In the genomic region with DNA sequence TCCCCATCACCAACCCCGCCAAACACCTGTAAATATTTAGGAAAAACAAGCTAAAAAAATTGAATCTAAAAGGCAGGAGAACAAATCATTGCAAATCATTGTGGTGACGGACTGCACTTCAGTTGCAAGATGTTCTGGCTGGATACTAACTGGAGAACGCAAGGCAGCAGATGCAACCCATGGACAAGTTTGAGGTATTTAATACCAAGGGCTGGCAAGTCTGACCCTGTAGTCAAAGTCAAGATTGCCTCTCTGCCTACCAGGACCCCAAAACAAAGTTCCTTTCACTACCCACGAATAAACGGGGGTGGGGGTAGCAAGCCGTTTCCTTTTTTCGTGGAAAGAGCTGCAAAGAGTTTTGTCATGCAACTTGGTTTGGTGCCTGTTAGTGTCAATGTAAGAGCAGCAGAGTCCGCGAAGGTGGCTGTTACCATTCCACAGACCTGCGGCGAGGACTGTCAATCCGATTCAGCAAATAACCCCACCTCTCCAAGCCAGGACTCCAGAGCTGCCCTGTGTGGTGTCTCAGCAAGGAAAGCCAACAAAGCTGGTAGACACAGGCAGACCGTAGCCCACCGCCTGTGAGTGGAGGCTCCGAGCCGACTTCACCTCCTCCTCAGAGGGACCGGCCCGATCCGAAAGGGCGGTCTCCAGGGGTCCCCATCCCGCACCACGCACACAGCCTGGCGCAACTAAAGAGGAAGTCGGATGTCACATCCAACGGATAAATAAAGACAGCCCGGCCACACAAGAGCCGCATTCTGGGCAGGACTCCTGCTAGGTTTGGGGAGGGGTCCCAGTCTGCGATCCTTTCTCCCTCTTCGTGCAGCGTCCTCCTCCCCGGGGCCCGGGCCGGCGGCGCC, we compare ENCODE assay signal across 8 cellular contexts. TPM values are rescaled to one million over a fixed set of nuclear protein-coding genes. Genes with fewer than 3 reads are reported as not detected.
DNase-seq lines count a peak whose midpoint lies in the region; ATAC-seq, FAIRE-seq and TF ChIP-seq lines count a peak whose summit lies in the region.

No MANE protein-coding gene starts in this region.

- no peak for TF ChIP-seq RAD21 in H1 (IDR thresholded peaks at IDR 0.05 in 1 of 2, conservative IDR thresholded peaks at IDR 0.05 in 1 of 2; ENCODE audit: low read depth in 2 of 2, low read length in 2 of 2)

- peak overlapping the region; percentile 90 for H3K4me3 Mint-ChIP-seq in activated CD4-positive, alpha-beta memory T cell treated with anti-CD3 and anti-CD28 coated beads, Interleukin-2, amount 10 ng/mL, durations not matched to agents 7 days and 5 days
- H3K4me3 Mint-ChIP-seq in stimulated activated naive CD8-positive, alpha-beta T cell treated with anti-CD3 and anti-CD28 coated beads, Interleukin-15, amount 100 ng/mL, for 72 hours = peak overlapping the region; percentile 93

- H2BK5ac ChIP-seq in H1 (ENCODE audit: low read depth, low read length) = peak overlapping the region; percentile 20; the same call in 1 of the 2 replicates

- H2BK120ac ChIP-seq in H1 (replicated peaks; ENCODE audit: low read depth, low read length) = no peak overlapping the region

- no peaks in the 10 kb centered on the region for H3K9me3 ChIP-seq in H1 (ENCODE audit: insufficient read depth in 2 of 2, low read depth in 1 of 2, low read length in 1 of 2)

- TF ChIP-seq CTCF in LNCaP clone FGC (IDR thresholded peaks at IDR 0.05; ENCODE audit: control insufficient read depth, extremely low read depth, insufficient read depth) (no peak), H1 (IDR thresholded peaks at IDR 0.05; ENCODE audit: control extremely low read depth in 1 of 3, insufficient read depth in 1 of 3, low read depth in 1 of 3, low read length in 3 of 3) (no peak)

- H3K79me2 ChIP-seq in H1 (ENCODE audit: control insufficient read depth in 1 of 2, insufficient read depth in 2 of 2, low read length in 2 of 2) = no peaks in the 10 kb centered on the region

- no peak overlapping the region for H3K23ac ChIP-seq in H1 (ENCODE audit: insufficient read length)

- no peak for TF ChIP-seq POLR2A in H1 (IDR thresholded peaks at IDR 0.05; ENCODE audit: control extremely low read depth in 1 of 2, low read depth in 2 of 2, low read length in 2 of 2)

- no peak overlapping the region for H3K27ac ChIP-seq in H1 (ENCODE audit: low read depth, low read length)

- peak overlapping the region; percentile 57 for H3K4me3 ChIP-seq in LNCaP clone FGC (ENCODE audit: low read depth, low read length)
- peak overlapping the region; percentile 44 to 80 (median 66) for H3K4me3 ChIP-seq in H1 (ENCODE audit: extremely low read depth in 1 of 4, insufficient read depth in 2 of 4, low read depth in 3 of 4, low read length in 4 of 4)

- WGBS in H1 (ENCODE audit: extremely low coverage in 1 of 2, insufficient coverage in 1 of 2, insufficient read length in 1 of 2, insufficient replicate concordance in 2 of 2, low coverage in 1 of 2, low lambda C conversion rate in 2 of 2, missing lambda C conversion rate in 1 of 2), 2 experiments = 16% methylated on average over 27 of the region's 35 CpGs; no CpG with 5 or more reads in 1 of the 2 experiments

- CTCF ChIA-PET in activated CD4-positive, alpha-beta memory T cell treated with anti-CD3 and anti-CD28 coated beads, Interleukin-2, amount 10 ng/mL, durations not matched to agents 7 days and 5 days (lab: Charles Lee) = interaction anchor here (0.6 to 8.4 kb wide), 12 partner anchors 14 to 382 kb away, joined by 3 to 73 read pairs (median 8); a partner anchor contains a TSS
- CTCF ChIA-PET in H1 (lab: Charles Lee; ENCODE audit: partially characterized antibody) = interaction anchor here (0.5 to 3.3 kb wide), 12 partner anchors 8 to 297 kb away, joined by 3 to 14 read pairs (median 4); no protein-coding TSS in a partner anchor

- peaks cover 56% of the 10 kb centered on the region for H3K4me1 Mint-ChIP-seq in activated CD4-positive, alpha-beta memory T cell treated with anti-CD3 and anti-CD28 coated beads, Interleukin-2, amount 10 ng/mL, durations not matched to agents 7 days and 5 days
- peaks cover 63% of the 10 kb centered on the region for H3K4me1 Mint-ChIP-seq in stimulated activated naive CD8-positive, alpha-beta T cell treated with anti-CD3 and anti-CD28 coated beads, Interleukin-15, amount 100 ng/mL, for 72 hours

- H4K20me1 ChIP-seq in H1 (replicated peaks in 1 of 2; ENCODE audit: control insufficient read depth in 1 of 2, insufficient read depth in 2 of 2, low read length in 2 of 2) = no peaks in the 10 kb centered on the region

- peaks cover 0 to 5% (median 3%) of the 10 kb centered on the region in 4 experiments; a peak in 4 of 7 replicates for H3K4me1 ChIP-seq in H1 (replicated peaks in 1 of 4; ENCODE audit: control insufficient read depth in 3 of 4, insufficient read depth in 4 of 4, low read length in 3 of 4)

- POLR2A ChIA-PET in activated CD4-positive, alpha-beta memory T cell treated with anti-CD3 and anti-CD28 coated beads, Interleukin-2, amount 10 ng/mL, durations not matched to agents 7 days and 5 days (lab: Charles Lee) = interaction anchor here (0.8 to 11.3 kb wide), 32 partner anchors 9 to 1775 kb away, joined by 3 to 280 read pairs (median 8); a partner anchor contains a TSS
- POLR2A ChIA-PET in H1 (lab: Charles Lee; ENCODE audit: partially characterized antibody) = interaction anchor here (0.8 kb wide), 1 partner anchor 9 kb away, joined by 3 read pairs; no protein-coding TSS in a partner anchor

- no peak for TF ChIP-seq EP300 in H1 (IDR thresholded peaks at IDR 0.05; ENCODE audit: borderline replicate concordance in 1 of 2, low read depth in 2 of 2, low read length in 2 of 2)

- no peaks in the 10 kb centered on the region for H3K79me1 ChIP-seq in H1 (ENCODE audit: low read depth, low read length)

- no peak overlapping the region for H2BK20ac ChIP-seq in H1 (ENCODE audit: low read length)

- H4K8ac ChIP-seq in H1 (ENCODE audit: extremely low read depth, insufficient read depth, low read length) = 0 out of 2 replicates have a peak overlapping the region, but pooled peaks have one; percentile 36

- H3K27me3 Mint-ChIP-seq in activated CD4-positive, alpha-beta memory T cell treated with anti-CD3 and anti-CD28 coated beads, Interleukin-2, amount 10 ng/mL, durations not matched to agents 7 days and 5 days = no peaks in the 10 kb centered on the region
- H3K27me3 Mint-ChIP-seq in stimulated activated naive CD8-positive, alpha-beta T cell treated with anti-CD3 and anti-CD28 coated beads, Interleukin-15, amount 100 ng/mL, for 72 hours = no peaks in the 10 kb centered on the region

- DNase-seq in LNCaP clone FGC (ENCODE audit: low read depth) = no peak
- DNase-seq in activated CD4-positive, alpha-beta memory T cell treated with anti-CD3 and anti-CD28 coated beads, Interleukin-2, amount 10 ng/mL, durations not matched to agents 7 days and 5 days = peak; percentile 69
- peak in 1 of 2 experiments; percentile 57 for DNase-seq in H1 (ENCODE audit: low read depth in 1 of 2, low spot score in 2 of 2)
- DNase-seq in mucosa of gallbladder (ENCODE audit: low spot score) = peak; percentile 33
- peak; percentile 65 to 70 for DNase-seq in stimulated activated naive CD8-positive, alpha-beta T cell treated with anti-CD3 and anti-CD28 coated beads, Interleukin-15, amount 100 ng/mL, for 72 hours
- DNase-seq in NCI-H774 (lab: John Stamatoyannopoulos, UW) = no peak

- H3K9ac ChIP-seq in H1 (replicated peaks in 1 of 4; ENCODE audit: extremely low read depth in 1 of 4, low read depth in 3 of 4, low read length in 3 of 4) = peak overlapping the region in 3 of 4 experiments; percentile 35 to 45 (median 37); a peak in 4 of 7 replicates

- H3K36me3 Mint-ChIP-seq in activated CD4-positive, alpha-beta memory T cell treated with anti-CD3 and anti-CD28 coated beads, Interleukin-2, amount 10 ng/mL, durations not matched to agents 7 days and 5 days (ENCODE audit: low read depth) = peaks cover 41% of the 10 kb centered on the region

- H2BK15ac ChIP-seq in H1 (ENCODE audit: low read length) = no peak overlapping the region

- no peak overlapping the region for H2BK12ac ChIP-seq in H1 (ENCODE audit: low read depth, low read length)

- peaks cover 6% of the 10 kb centered on the region for H3K23me2 ChIP-seq in H1 (ENCODE audit: low read depth, low read length)

- peak overlapping the region; percentile 91 to 100 for H3K4me2 ChIP-seq in H1 (ENCODE audit: insufficient read depth in 1 of 2, low read depth in 2 of 2, low read length in 2 of 2)

- H2AK5ac ChIP-seq in H1 (ENCODE audit: low read depth, low read length) = no peak overlapping the region

- no peak overlapping the region for H3K18ac ChIP-seq in H1 (ENCODE audit: extremely low read depth, low read length)

- peaks cover 9 to 34% (median 16%) of the 10 kb centered on the region in 4 experiments for H3K27me3 ChIP-seq in H1 (replicated peaks in 1 of 4; ENCODE audit: control insufficient read depth in 3 of 4, extremely low read depth in 1 of 4, insufficient read depth in 3 of 4, low read length in 3 of 4)

- no peak for FAIRE-seq in H1 (lab: Jason Lieb, UNC)

- H3K14ac ChIP-seq in H1 (ENCODE audit: insufficient read length) = no peak overlapping the region

- ATAC-seq in GM18498 (IDR thresholded peaks at IDR 0.05; ENCODE audit: unreplicated experiment) (peak; percentile 11), GM21576 (IDR thresholded peaks at IDR 0.05; ENCODE audit: unreplicated experiment) (no peak)
- peak; percentile 12 for ATAC-seq in stimulated activated naive CD8-positive, alpha-beta T cell treated with anti-CD3 and anti-CD28 coated beads, Interleukin-15, amount 100 ng/mL, for 72 hours

- no peak overlapping the region for H3K56ac ChIP-seq in H1 (replicated peaks; ENCODE audit: insufficient read length, low read depth, low read length)

- H3K36me3 ChIP-seq in H1 (ENCODE audit: control insufficient read depth in 2 of 4, insufficient read depth in 4 of 4, low read length in 3 of 4) = no peaks in the 10 kb centered on the region

- no peak overlapping the region for H4K5ac ChIP-seq in H1 (ENCODE audit: insufficient read length, low read depth, low read length)

- H3K9me3 Mint-ChIP-seq in activated CD4-positive, alpha-beta memory T cell treated with anti-CD3 and anti-CD28 coated beads, Interleukin-2, amount 10 ng/mL, durations not matched to agents 7 days and 5 days = no peaks in the 10 kb centered on the region
- H3K9me3 Mint-ChIP-seq in stimulated activated naive CD8-positive, alpha-beta T cell treated with anti-CD3 and anti-CD28 coated beads, Interleukin-15, amount 100 ng/mL, for 72 hours = no peaks in the 10 kb centered on the region

- no peak overlapping the region for H4K91ac ChIP-seq in H1 (replicated peaks; ENCODE audit: insufficient read length, low read length)

- peak overlapping the region; percentile 56 for H2AFZ ChIP-seq in H1 (ENCODE audit: low read length)

- peak overlapping the region; percentile 95 for H3K27ac Mint-ChIP-seq in activated CD4-positive, alpha-beta memory T cell treated with anti-CD3 and anti-CD28 coated beads, Interleukin-2, amount 10 ng/mL, durations not matched to agents 7 days and 5 days
- H3K27ac Mint-ChIP-seq in stimulated activated naive CD8-positive, alpha-beta T cell treated with anti-CD3 and anti-CD28 coated beads, Interleukin-15, amount 100 ng/mL, for 72 hours = peak overlapping the region; percentile 96 to 97

- H3K4ac ChIP-seq in H1 (replicated peaks; ENCODE audit: insufficient read length, low read depth, low read length) = no peak overlapping the region

RNA-seq across cellular contexts. Expression of a gene that starts 1.0 kb away (rescaled TPM):
- 100 to 1,000 TPM; 214 to 246 TPM for total RNA-seq in activated CD4-positive, alpha-beta memory T cell treated with anti-CD3 and anti-CD28 coated beads, Interleukin-2, amount 10 ng/mL, durations not matched to agents 7 days and 5 days
- total RNA-seq in H1 (2021; fragmentation: NEBNext Ultra II Directional; extraction: Animal tissue kit (Norgen Biotek cat#: 25700)) = 1.3 TPM in 2 replicates
- polyA plus RNA-seq in H1 (2011; rRNA removed) = 1.2 and 1.4 TPM in 2 replicates
- polyA plus RNA-seq in H1 (2011; cell fraction: cytosol; rRNA removed) = 0.52 TPM
- polyA plus RNA-seq in H1 (2011; cell fraction: nucleus; rRNA removed) = 3.9 TPM
- polyA plus RNA-seq in H1 (2012, experiment 1 of 2) = 0.23 to 1.6 TPM (median 1.00 TPM) in 4 replicates
- polyA plus RNA-seq in H1 (2012, experiment 2 of 2) = 0.07 TPM
- 0.59 TPM for polyA plus RNA-seq in H1 (2013, experiment 1 of 2)
- 0.66 TPM for polyA plus RNA-seq in H1 (2013, experiment 2 of 2)
- polyA minus RNA-seq in H1 (2011; rRNA and poly(A)+ RNA removed) = 2.6 and 9.1 TPM in 2 replicates
- 2.6 TPM for polyA minus RNA-seq in H1 (2011; cell fraction: cytosol; rRNA and poly(A)+ RNA removed)
- polyA minus RNA-seq in H1 (2011; cell fraction: nucleus; rRNA and poly(A)+ RNA removed) = 6.6 TPM
- total RNA-seq in mucosa of gallbladder = 40.6 TPM

Comparison
In these comparisons a context has a peak if more than half of its experiments do, and no peak if none do; other contexts are left out.
1. DNase-seq: peak in activated CD4-positive, alpha-beta memory T cell treated with anti-CD3 and anti-CD28 coated beads, Interleukin-2, amount 10 ng/mL, durations not matched to agents 7 days and 5 days (single experiment), mucosa of gallbladder (single experiment) and stimulated activated naive CD8-positive, alpha-beta T cell treated with anti-CD3 and anti-CD28 coated beads, Interleukin-15, amount 100 ng/mL, for 72 hours (2 of 2); none in LNCaP clone FGC (single experiment) and NCI-H774 (single experiment).
2. RNA of a gene that starts 1.0 kb away (total RNA-seq): 214 to 246 TPM in activated CD4-positive, alpha-beta memory T cell treated with anti-CD3 and anti-CD28 coated beads, Interleukin-2, amount 10 ng/mL, durations not matched to agents 7 days and 5 days and 40.6 TPM in mucosa of gallbladder (single experiment); 1.3 TPM in H1; every median in the first group is over 10 times any median in the second.